32 cellular contexts compared by ENCODE assay signal in the genomic region with DNA sequence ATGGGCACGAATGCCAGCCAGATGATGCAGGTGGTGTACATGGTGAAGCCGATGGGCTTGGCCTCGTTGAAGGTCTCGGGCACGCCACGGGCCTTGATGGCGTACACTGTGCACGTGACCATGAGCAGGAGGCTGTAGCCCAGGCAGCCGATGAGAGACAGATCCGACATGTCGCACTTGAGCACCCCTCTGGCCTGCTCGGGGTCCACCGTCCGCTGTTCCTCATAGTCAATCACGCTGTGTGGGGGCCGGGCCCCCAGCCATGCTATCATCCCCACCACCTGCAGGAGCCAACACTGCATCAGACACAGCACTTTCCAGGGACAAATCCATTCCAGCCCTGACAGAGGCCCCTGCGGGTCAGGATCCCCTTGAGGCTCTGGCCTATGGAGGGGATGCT. TPM values are rescaled to one million over a fixed set of nuclear protein-coding genes. Genes with fewer than 3 reads are reported as not detected.
"Had no signal": no experiment of that assay in that cellular context is flagged by ENCODE, and none has a peak within 500 bp of the region (broad histone marks: within the 10 kb centered on the region; RNA-seq: fewer than 3 reads in every experiment).

No MANE protein-coding gene starts in this region.

- H3K27me3 ChIP-seq: brain microvascular endothelial cell, dorsolateral prefrontal cortex, esophagus muscularis mucosa, foreskin keratinocyte, gastrocnemius medialis had no signal

- ATAC-seq: activated CD4-positive, CD25-positive, alpha-beta regulatory T cell treated with anti-CD3 and anti-CD28 coated beads, Interleukin-2, amount 50 U/mL, for 24 hours; activated CD8-positive, alpha-beta T cell treated with anti-CD3 and anti-CD28 coated beads for 36 hours; activated T-cell treated with anti-CD3 and anti-CD28 coated beads, Interleukin-2, amount 50 U/mL, for 4 hours; activated T-helper 17 cell treated with anti-CD3 and anti-CD28 coated beads, Interleukin-2, amount 50 U/mL, for 72 hours; effector memory CD8-positive, alpha-beta T cell; foreskin keratinocyte; gastrocnemius medialis; T-cell had no signal

- H3K4me1 ChIP-seq: esophagus muscularis mucosa, foreskin keratinocyte, gastrocnemius medialis had no signal

- H3K27ac ChIP-seq: brain microvascular endothelial cell, coronary artery, dorsolateral prefrontal cortex, esophagus muscularis mucosa, foreskin keratinocyte, gastrocnemius medialis, WERI-Rb-1 had no signal

- H3K36me3 ChIP-seq: brain microvascular endothelial cell, gastrocnemius medialis had no signal

- FAIRE-seq: astrocyte, bronchial epithelial cell had no signal

- DNase-seq: activated B cell treated with CpG ODN at 0.5 μM for 24 hours; activated CD4-positive, alpha-beta T cell treated with anti-CD3 and anti-CD28 coated beads for 48 hours; activated CD4-positive, alpha-beta T cell treated with anti-CD3 and anti-CD28 coated beads, Interleukin-2, amount 50 U/mL, for 1 hour; activated CD4-positive, alpha-beta T cell treated with anti-CD3 and anti-CD28 coated beads, Interleukin-2, amount 50 U/mL, for 48 hours; activated CD8-positive, alpha-beta memory T cell treated with anti-CD3 and anti-CD28 coated beads for 24 hours; activated CD8-positive, alpha-beta T cell treated with anti-CD3 and anti-CD28 coated beads for 36 hours; activated effector memory CD4-positive, alpha-beta T cell treated with Interleukin-2 at 50 U/mL for 16 hours; activated gamma-delta T cell treated with Interleukin-2 at 50 U/mL for 16 hours; activated naive CD4-positive, alpha-beta T cell treated with anti-CD3 and anti-CD28 coated beads, Interleukin-2, amount 50 U/mL, for 16 hours; activated naive CD4-positive, alpha-beta T cell treated with Interleukin-2 at 50 U/mL for 16 hours; activated T-cell treated with anti-CD3 and anti-CD28 coated beads, Interleukin-2, amount 50 U/mL, for 4 hours; amniotic stem cell; anterior cingulate cortex; brain microvascular endothelial cell; dorsolateral prefrontal cortex; effector CD4-positive, alpha-beta T cell; effector memory CD8-positive, alpha-beta T cell; erythroblast; foreskin keratinocyte; gastrocnemius medialis; glutamatergic neuron; T-cell; T1000; WERI-Rb-1 had no signal

- H3K9me3 ChIP-seq: gastrocnemius medialis had no signal

- H3K4me3 ChIP-seq: coronary artery, dorsolateral prefrontal cortex, esophagus muscularis mucosa, gastrocnemius medialis had no signal

RNA-seq across cellular contexts. Expression of gene GRM6, which starts 12.2 kb away (rescaled TPM):
- total RNA-seq: activated B cell treated with CpG ODN at 0.5 μM for 24 hours; activated CD8-positive, alpha-beta T cell treated with anti-CD3 and anti-CD28 coated beads for 36 hours; activated T-cell treated with anti-CD3 and anti-CD28 coated beads, Interleukin-2, amount 50 U/mL, for 4 hours; activated T-helper 17 cell treated with anti-CD3 and anti-CD28 coated beads, Interleukin-2, amount 50 U/mL, for 72 hours; astrocyte; bronchial epithelial cell; cardiac septum; esophagus muscularis mucosa; foreskin keratinocyte; gastrocnemius medialis; T-cell had no signal
- polyA plus RNA-seq: adipose tissue, foreskin keratinocyte had no signal

RNA-seq across cellular contexts. Expression of gene ZNF454, which starts 41.9 kb away (rescaled TPM):
- total RNA-seq: activated B cell treated with CpG ODN at 0.5 μM for 24 hours; activated CD8-positive, alpha-beta T cell treated with anti-CD3 and anti-CD28 coated beads for 36 hours; activated T-cell treated with anti-CD3 and anti-CD28 coated beads, Interleukin-2, amount 50 U/mL, for 4 hours; activated T-helper 17 cell treated with anti-CD3 and anti-CD28 coated beads, Interleukin-2, amount 50 U/mL, for 72 hours; astrocyte had no signal
